29 cellular contexts compared by ENCODE assay signal in genomic region chr4:108754327-108754726, GRCh38. TPM values are rescaled to one million over a fixed set of nuclear protein-coding genes. Genes with fewer than 3 reads are reported as not detected.
"Had no signal": no experiment of that assay in that cellular context is flagged by ENCODE, and none has a peak within 500 bp of the region (broad histone marks: within the 10 kb centered on the region; RNA-seq: fewer than 3 reads in every experiment).

No MANE protein-coding gene starts in this region.

- H3K27ac Mint-ChIP-seq: stimulated activated effector memory CD8-positive, alpha-beta T cell treated with anti-CD3 and anti-CD28 coated beads, Interleukin-12 subunit alpha, Interleukin-12 subunit beta, amount 100 ng/mL, for 72 hours; stimulated activated memory B cell treated with anti-CD40 and anti-IgM and Interleukin-4, amounts not matched to agents 10 μg/mL and 1 μg/mL and 100 μg/mL, for 72 hours; stimulated activated naive B cell treated with anti-CD40 and anti-IgM and Interleukin-4, amounts not matched to agents 10 μg/mL and 1 μg/mL and 100 μg/mL, for 72 hours; stimulated activated naive CD8-positive, alpha-beta T cell treated with anti-CD3 and anti-CD28 coated beads, Interleukin-15, amount 100 ng/mL, for 72 hours; stimulated activated naive CD8-positive, alpha-beta T cell treated with anti-CD3 and anti-CD28 coated beads, Interleukin-15, Interleukin-2, amounts not matched to agents 100 ng/mL and 50 ng/mL, for 24 hours; type B pancreatic cell had no signal

- ATAC-seq: stimulated activated effector memory CD8-positive, alpha-beta T cell treated with anti-CD3 and anti-CD28 coated beads, Interleukin-12 subunit alpha, Interleukin-12 subunit beta, amount 100 ng/mL, for 72 hours; stimulated activated memory B cell treated with anti-CD40 and anti-IgM and Interleukin-4, amounts not matched to agents 10 μg/mL and 1 μg/mL and 100 μg/mL, for 72 hours; stimulated activated naive B cell treated with anti-CD40 and anti-IgM and Interleukin-4, amounts not matched to agents 10 μg/mL and 1 μg/mL and 100 μg/mL, for 72 hours; stimulated activated naive CD8-positive, alpha-beta T cell treated with anti-CD3 and anti-CD28 coated beads, Interleukin-15, amount 100 ng/mL, for 72 hours; stimulated activated naive CD8-positive, alpha-beta T cell treated with anti-CD3 and anti-CD28 coated beads, Interleukin-15, Interleukin-2, amounts not matched to agents 100 U/mL and 50 U/mL, for 24 hours; upper lobe of right lung had no signal

- H3K27me3 Mint-ChIP-seq: stimulated activated memory B cell treated with anti-CD40 and anti-IgM and Interleukin-4, amounts not matched to agents 10 μg/mL and 1 μg/mL and 100 μg/mL, for 72 hours had no signal

- H3K9me3 Mint-ChIP-seq: stimulated activated effector memory CD8-positive, alpha-beta T cell treated with anti-CD3 and anti-CD28 coated beads, Interleukin-12 subunit alpha, Interleukin-12 subunit beta, amount 100 ng/mL, for 72 hours; stimulated activated memory B cell treated with anti-CD40 and anti-IgM and Interleukin-4, amounts not matched to agents 10 μg/mL and 1 μg/mL and 100 μg/mL, for 72 hours; stimulated activated naive B cell treated with anti-CD40 and anti-IgM and Interleukin-4, amounts not matched to agents 10 μg/mL and 1 μg/mL and 100 μg/mL, for 72 hours; stimulated activated naive CD8-positive, alpha-beta T cell treated with anti-CD3 and anti-CD28 coated beads, Interleukin-15, amount 100 ng/mL, for 72 hours; stimulated activated naive CD8-positive, alpha-beta T cell treated with anti-CD3 and anti-CD28 coated beads, Interleukin-15, Interleukin-2, amounts not matched to agents 100 ng/mL and 50 ng/mL, for 24 hours; type B pancreatic cell had no signal

- H3K4me3 Mint-ChIP-seq: stimulated activated effector memory CD8-positive, alpha-beta T cell treated with anti-CD3 and anti-CD28 coated beads, Interleukin-12 subunit alpha, Interleukin-12 subunit beta, amount 100 ng/mL, for 72 hours; stimulated activated memory B cell treated with anti-CD40 and anti-IgM and Interleukin-4, amounts not matched to agents 10 μg/mL and 1 μg/mL and 100 μg/mL, for 72 hours; stimulated activated naive B cell treated with anti-CD40 and anti-IgM and Interleukin-4, amounts not matched to agents 10 μg/mL and 1 μg/mL and 100 μg/mL, for 72 hours; stimulated activated naive CD8-positive, alpha-beta T cell treated with anti-CD3 and anti-CD28 coated beads, Interleukin-15, amount 100 ng/mL, for 72 hours; stimulated activated naive CD8-positive, alpha-beta T cell treated with anti-CD3 and anti-CD28 coated beads, Interleukin-15, Interleukin-2, amounts not matched to agents 100 ng/mL and 50 ng/mL, for 24 hours; type B pancreatic cell had no signal

- H3K4me1 Mint-ChIP-seq: stimulated activated effector memory CD8-positive, alpha-beta T cell treated with anti-CD3 and anti-CD28 coated beads, Interleukin-12 subunit alpha, Interleukin-12 subunit beta, amount 100 ng/mL, for 72 hours; stimulated activated memory B cell treated with anti-CD40 and anti-IgM and Interleukin-4, amounts not matched to agents 10 μg/mL and 1 μg/mL and 100 μg/mL, for 72 hours; stimulated activated naive CD8-positive, alpha-beta T cell treated with anti-CD3 and anti-CD28 coated beads, Interleukin-15, amount 100 ng/mL, for 72 hours had no signal

- H3K36me3 Mint-ChIP-seq: stimulated activated effector memory CD8-positive, alpha-beta T cell treated with anti-CD3 and anti-CD28 coated beads, Interleukin-12 subunit alpha, Interleukin-12 subunit beta, amount 100 ng/mL, for 72 hours; stimulated activated memory B cell treated with anti-CD40 and anti-IgM and Interleukin-4, amounts not matched to agents 10 μg/mL and 1 μg/mL and 100 μg/mL, for 72 hours; stimulated activated naive B cell treated with anti-CD40 and anti-IgM and Interleukin-4, amounts not matched to agents 10 μg/mL and 1 μg/mL and 100 μg/mL, for 72 hours; type B pancreatic cell had no signal

- DNase-seq: stimulated activated CD4-positive, alpha-beta T cell treated with anti-CD3 and anti-CD28 coated beads, Interleukin-2, amount 100 ng/mL, for 48 hours; stimulated activated CD4-positive, alpha-beta T cell treated with anti-CD3 and anti-CD28 coated beads, Interleukin-4, amount 100 ng/mL, for 1 hour; stimulated activated CD4-positive, alpha-beta T cell treated with anti-CD3 and anti-CD28 coated beads, Interleukin-4, amount 100 ng/mL, for 24 hours; stimulated activated CD4-positive, alpha-beta T cell treated with anti-CD3 and anti-CD28 coated beads, Interleukin-4, amount 100 ng/mL, for 4 hours; stimulated activated CD8-positive, alpha-beta memory T cell treated with anti-CD3 and anti-CD28 coated beads, Interleukin-4, amount 100 ng/mL, for 48 hours; stimulated activated naive B cell treated with anti-CD40 and anti-IgM and Interleukin-4, amounts not matched to agents 10 μg/mL and 1 μg/mL and 100 μg/mL, for 72 hours; stimulated activated naive CD4-positive, alpha-beta T cell; stimulated activated naive CD4-positive, alpha-beta T cell treated with Interleukin-2 at 50 U/mL for 16 hours; stimulated activated naive CD8-positive, alpha-beta T cell treated with anti-CD3 and anti-CD28 coated beads, Interleukin-15, amount 100 ng/mL, for 72 hours; stimulated activated naive CD8-positive, alpha-beta T cell treated with anti-CD3 and anti-CD28 coated beads, Interleukin-15, Interleukin-2, amounts not matched to agents 100 U/mL and 50 U/mL, for 24 hours; stomach; substantia nigra; testis; thyroid gland; tibial artery; transverse colon; trophoblast cell; upper lobe of left lung; upper lobe of right lung; uterus had no signal

RNA-seq across cellular contexts. Expression of gene ETNPPL, which starts 8.5 kb away (rescaled TPM):
- total RNA-seq: subcutaneous adipose tissue, suprapubic skin, thoracic aorta, transverse colon, upper lobe of left lung, upper lobe of right lung, ureter, uterus, vagina had no signal
